ENCODE assay signal across 1 cellular context in the genomic region with DNA sequence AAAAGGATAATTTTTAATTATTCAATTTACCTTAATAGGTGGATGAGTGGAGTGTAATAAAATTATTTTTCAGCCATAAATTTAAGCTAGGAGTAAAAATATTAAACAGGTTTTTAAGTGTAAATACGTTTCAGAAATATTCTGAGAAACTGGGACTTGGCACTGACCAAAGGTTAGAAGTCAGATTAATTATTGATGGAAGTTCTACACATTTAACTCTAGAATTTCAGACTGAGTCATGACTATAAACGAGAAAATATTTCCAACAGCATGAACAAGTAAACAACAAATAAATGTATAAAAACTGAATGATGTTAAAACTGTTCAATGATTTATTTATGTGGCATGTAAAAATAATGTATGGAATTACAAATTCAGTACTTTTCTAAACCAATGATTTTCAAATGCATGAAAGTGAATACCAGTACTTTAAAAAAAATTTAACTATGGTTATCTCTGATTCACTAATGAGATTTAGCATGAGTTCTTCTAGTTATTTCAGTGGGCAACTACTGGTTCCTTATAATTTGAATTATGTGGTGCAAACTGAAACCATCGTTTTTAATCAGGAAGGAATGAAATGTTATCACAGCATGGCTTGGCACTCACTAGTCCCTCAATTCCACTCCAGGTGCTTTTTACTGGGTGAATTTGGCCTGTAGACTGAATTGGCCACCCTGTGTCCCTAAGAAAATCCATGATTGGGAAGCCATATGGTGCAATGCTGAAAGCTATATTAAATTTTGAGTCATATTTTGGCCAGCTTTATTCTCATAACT.
TF ChIP-seq lines count a peak whose summit lies in the region.

No MANE protein-coding gene starts in this region.

TF ChIP-seq in SK-N-SH, 30 proteins besides CTCF, POLR2A, EP300 and RAD21 (continued from another document):
- TF ChIP-seq IRF3 (IDR thresholded peaks at IDR 0.05; ENCODE audit: low read depth, low read length) (no peak), SMC3 (IDR thresholded peaks at IDR 0.05; ENCODE audit: low read depth, low read length) (no peak), NFIC (IDR thresholded peaks at IDR 0.05; ENCODE audit: borderline replicate concordance) (no peak), FOSL2 (IDR thresholded peaks at IDR 0.05; ENCODE audit: borderline replicate concordance, low read depth) (no peak), TAF1 (IDR thresholded peaks at IDR 0.05; ENCODE audit: borderline replicate concordance, low read depth, low read length) (no peak), RCOR1 (IDR thresholded peaks at IDR 0.05; ENCODE audit: low read length) (no peak), RXRA (IDR thresholded peaks at IDR 0.05; ENCODE audit: borderline replicate concordance, low read depth) (no peak), GATA2 (CRISPR knock-in tag; IDR thresholded peaks at IDR 0.05) (no peak), ZBTB33 (IDR thresholded peaks at IDR 0.05; ENCODE audit: borderline replicate concordance, low read depth) (no peak)
- TF ChIP-seq, protein P1, sequence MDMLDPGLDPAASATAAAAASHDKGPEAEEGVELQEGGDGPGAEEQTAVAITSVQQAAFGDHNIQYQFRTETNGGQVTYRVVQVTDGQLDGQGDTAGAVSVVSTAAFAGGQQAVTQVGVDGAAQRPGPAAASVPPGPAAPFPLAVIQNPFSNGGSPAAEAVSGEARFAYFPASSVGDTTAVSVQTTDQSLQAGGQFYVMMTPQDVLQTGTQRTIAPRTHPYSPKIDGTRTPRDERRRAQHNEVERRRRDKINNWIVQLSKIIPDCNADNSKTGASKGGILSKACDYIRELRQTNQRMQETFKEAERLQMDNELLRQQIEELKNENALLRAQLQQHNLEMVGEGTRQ (IDR thresholded peaks at IDR 0.05; ENCODE audit: borderline replicate concordance, low read depth, low read length) = no peak
- TF ChIP-seq, protein P2, sequence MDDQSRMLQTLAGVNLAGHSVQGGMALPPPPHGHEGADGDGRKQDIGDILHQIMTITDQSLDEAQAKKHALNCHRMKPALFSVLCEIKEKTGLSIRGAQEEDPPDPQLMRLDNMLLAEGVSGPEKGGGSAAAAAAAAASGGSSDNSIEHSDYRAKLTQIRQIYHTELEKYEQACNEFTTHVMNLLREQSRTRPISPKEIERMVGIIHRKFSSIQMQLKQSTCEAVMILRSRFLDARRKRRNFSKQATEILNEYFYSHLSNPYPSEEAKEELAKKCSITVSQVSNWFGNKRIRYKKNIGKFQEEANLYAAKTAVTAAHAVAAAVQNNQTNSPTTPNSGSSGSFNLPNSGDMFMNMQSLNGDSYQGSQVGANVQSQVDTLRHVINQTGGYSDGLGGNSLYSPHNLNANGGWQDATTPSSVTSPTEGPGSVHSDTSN (IDR thresholded peaks at IDR 0.05) = no peak
